ENCODE assay signal across 8 cellular contexts in the genomic region with DNA sequence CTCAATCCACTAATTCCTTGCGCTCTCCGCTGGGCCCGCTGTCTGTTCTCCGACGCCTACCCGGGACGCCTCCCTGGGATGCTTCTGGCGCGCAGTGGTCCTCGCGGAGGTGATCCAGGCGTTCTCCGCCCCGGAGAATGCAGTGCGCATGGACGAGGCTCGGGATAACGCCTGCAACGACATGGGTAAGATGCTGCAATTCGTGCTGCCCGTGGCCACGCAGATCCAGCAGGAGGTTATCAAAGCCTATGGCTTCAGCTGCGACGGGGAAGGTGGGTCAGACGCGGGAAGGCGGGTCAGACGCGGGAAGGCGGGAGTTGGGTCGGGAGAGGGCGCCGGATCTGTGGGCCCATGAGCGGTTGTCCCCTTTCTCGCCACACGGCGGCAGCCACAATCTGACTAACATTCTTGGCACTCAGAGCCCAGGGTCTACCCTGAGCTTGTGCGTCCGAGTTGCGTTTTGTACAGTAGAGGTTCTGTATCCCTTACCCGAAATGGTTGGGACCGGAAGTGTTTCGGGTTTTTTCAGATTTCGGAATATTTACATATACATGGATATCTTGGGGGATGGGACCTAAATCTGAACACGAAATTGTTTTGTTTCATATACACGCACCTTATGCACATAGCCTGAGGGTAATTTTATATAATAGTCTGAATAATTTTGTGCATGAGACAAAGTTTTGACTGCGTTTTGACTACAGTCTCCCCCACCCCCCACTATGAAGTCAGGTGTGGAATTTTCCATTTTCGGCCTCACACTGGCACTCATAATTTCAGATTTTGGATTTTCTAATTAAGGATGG. TPM values are rescaled to one million over a fixed set of nuclear protein-coding genes. Genes with fewer than 3 reads are reported as not detected.
DNase-seq lines count a peak whose midpoint lies in the region; ATAC-seq and TF ChIP-seq lines count a peak whose summit lies in the region.

No MANE protein-coding gene starts in this region.

- ATAC-seq in HG02798 (IDR thresholded peaks at IDR 0.05; ENCODE audit: poor library complexity, unreplicated experiment), result peak; percentile 46
- peak; percentile 57 for ATAC-seq in T-helper 17 cell
- peak; percentile 76 for ATAC-seq in left ventricle myocardium superior
- ATAC-seq in psoas muscle, result peak; percentile 78 to 83 (median 80)

- H3K9me3 ChIP-seq in T-helper 17 cell (ENCODE audit: control insufficient read depth, low read length, poor library complexity, severe bottlenecking) (no peaks in the 10 kb centered on the region), psoas muscle (no peaks in the 10 kb centered on the region), uterus (no peaks in the 10 kb centered on the region)

- intact Hi-C loops in left ventricle myocardium superior (cut with micrococcal nuclease), result no loop called here
- intact Hi-C loops in psoas muscle (cut with DNase I), result loop anchor here (1.0 to 5.0 kb wide), 8 partner anchors 16 to 170 kb away; a partner anchor contains a TSS
- intact Hi-C loops in uterus (cut with DNase I; ENCODE audit: low total_unique reads), result loop anchor here (10.0 kb wide), 1 partner anchor 170 kb away; no protein-coding TSS in a partner anchor

- peak; percentile 89 for TF ChIP-seq CTCF in GM12873 (IDR thresholded peaks at IDR 0.05; ENCODE audit: insufficient read depth, low read depth, low read length, missing control alignments)
- TF ChIP-seq CTCF in psoas muscle (IDR thresholded peaks at IDR 0.05), result peak; percentile 84
- TF ChIP-seq CTCF in uterus (IDR thresholded peaks at IDR 0.05), result peak; percentile 84 to 96 (median 89)

- H3K27me3 Mint-ChIP-seq in T-helper 17 cell, result no peaks in the 10 kb centered on the region

- H3K36me3 Mint-ChIP-seq in T-helper 17 cell (ENCODE audit: low read depth), result peaks cover 5% of the 10 kb centered on the region

- H3K4me1 ChIP-seq in psoas muscle (peaks cover 22% of the 10 kb centered on the region), uterus (peaks cover 4 to 6% of the 10 kb centered on the region in 2 donors)

- H3K27ac ChIP-seq in angular gyrus (ENCODE audit: low read depth, low read length), result peak overlapping the region; percentile 99
- H3K27ac ChIP-seq in psoas muscle, result peak overlapping the region; percentile 95
- peak overlapping the region; percentile 93 to 94 for H3K27ac ChIP-seq in uterus

- peak overlapping the region; percentile 75 for H3K4me3 ChIP-seq in psoas muscle
- peak overlapping the region; percentile 74 to 80 for H3K4me3 ChIP-seq in uterus

- peaks cover 60% of the 10 kb centered on the region for H3K4me1 Mint-ChIP-seq in T-helper 17 cell

- WGBS in psoas muscle, 3 donors, result 3% methylated on average over 46 to 48 of the region's 48 CpGs

- TF ChIP-seq POLR2A in uterus (IDR thresholded peaks at IDR 0.05), result peak; percentile 14 to 50

- H3K36me3 ChIP-seq in psoas muscle (ENCODE audit: insufficient read depth in 1 of 2, low read depth in 1 of 2) (peaks cover 0 to 40% of the 10 kb centered on the region in 2 donors), uterus (no peaks in the 10 kb centered on the region)

- peak overlapping the region; percentile 99 for H3K4me3 Mint-ChIP-seq in T-helper 17 cell

- H3K27me3 ChIP-seq in psoas muscle (ENCODE audit: insufficient read depth in 3 of 3, low read length in 2 of 3), result no peaks in the 10 kb centered on the region
- no peaks in the 10 kb centered on the region for H3K27me3 ChIP-seq in uterus

- DNase-seq in NCI-H146 treated with DMSO at 0.1 percent for 48 hours (lab: John Stamatoyannopoulos, UW; ENCODE audit: unreplicated experiment) (peak; percentile 98), T-helper 17 cell (peak; percentile 74 to 76 (median 76)), left ventricle myocardium superior (peak; percentile 96), psoas muscle (peak; percentile 93 to 97), uterus (peak; percentile 94)

- H3K27ac Mint-ChIP-seq in T-helper 17 cell, result peak overlapping the region; percentile 98

RNA-seq across cellular contexts. Expression of a gene that starts 0.8 kb away (rescaled TPM):
- total RNA-seq in T-helper 17 cell (100 to 1,000 TPM; 192 to 226 TPM), left ventricle myocardium superior (238 TPM), psoas muscle (100 to 1,000 TPM in 2 of 4 donors, 10 to 100 TPM in 2; 80.4 to 110 (median 95.6) TPM), uterus (1,000 to 10,000 TPM in 2 of 4 donors, 100 to 1,000 TPM in 2; 259 to 2,496 (median 1,289) TPM)
- polyA plus RNA-seq in psoas muscle, result 100 to 1,000 TPM; 223 to 269 (median 247) TPM

RNA-seq across cellular contexts. Expression of a gene that starts 1.0 kb away (rescaled TPM):
- total RNA-seq in T-helper 17 cell (not detected), left ventricle myocardium superior (not detected), psoas muscle (not detected), uterus (not detected)
- polyA plus RNA-seq in psoas muscle, result not detected

RNA-seq across cellular contexts. Expression of a gene that starts 6.6 kb away (rescaled TPM):
- total RNA-seq in T-helper 17 cell (100 to 1,000 TPM; 115 to 177 TPM), left ventricle myocardium superior (6.0 TPM), psoas muscle (1 to 10 TPM; 3.6 to 7.6 (median 4.6) TPM), uterus (10 to 100 TPM in 2 of 4 donors, under 1 TPM in 2; 0.59 to 19.8 (median 5.9) TPM)
- polyA plus RNA-seq in psoas muscle, result 1 to 10 TPM; 1.3 to 2.6 (median 2.1) TPM

RNA-seq across cellular contexts. Expression of a gene that starts 16.8 kb away (rescaled TPM):
- total RNA-seq in T-helper 17 cell (10 to 100 TPM; 24.1 to 28.9 TPM), left ventricle myocardium superior (83.1 TPM), psoas muscle (10 to 100 TPM; 43.3 to 55.8 (median 50.9) TPM), uterus (100 to 1,000 TPM in 1 of 4 donors, 10 to 100 TPM in 3; 10.8 to 283 (median 28.7) TPM)
- polyA plus RNA-seq in psoas muscle, result 10 to 100 TPM; 24.9 to 46.0 (median 33.7) TPM

RNA-seq across cellular contexts. Expression of a gene that starts 25.9 kb away (rescaled TPM):
- total RNA-seq in T-helper 17 cell (100 to 1,000 TPM; 145 to 150 TPM), left ventricle myocardium superior (150 TPM), psoas muscle (100 to 1,000 TPM; 137 to 278 (median 180) TPM), uterus (100 to 1,000 TPM; 129 to 167 (median 145) TPM)
- 100 to 1,000 TPM; 176 to 381 (median 208) TPM for polyA plus RNA-seq in psoas muscle

Comparison
In these comparisons a context has a peak if more than half of its experiments do, and no peak if none do; other contexts are left out.
1. Peak in every context shown above with its lines: DNase-seq, ATAC-seq, H3K4me3 ChIP-seq and H3K27ac ChIP-seq.
2. RNA of a gene that starts 6.6 kb away (total RNA-seq): 115 to 177 TPM in T-helper 17 cell; 0.59 to 19.8 TPM in uterus, 6.0 TPM in left ventricle myocardium superior (single experiment) and 3.6 to 7.6 TPM in psoas muscle; every median in the first group is over 4 times any median in the second.